11 cellular contexts compared by ENCODE assay signal in the genomic region with DNA sequence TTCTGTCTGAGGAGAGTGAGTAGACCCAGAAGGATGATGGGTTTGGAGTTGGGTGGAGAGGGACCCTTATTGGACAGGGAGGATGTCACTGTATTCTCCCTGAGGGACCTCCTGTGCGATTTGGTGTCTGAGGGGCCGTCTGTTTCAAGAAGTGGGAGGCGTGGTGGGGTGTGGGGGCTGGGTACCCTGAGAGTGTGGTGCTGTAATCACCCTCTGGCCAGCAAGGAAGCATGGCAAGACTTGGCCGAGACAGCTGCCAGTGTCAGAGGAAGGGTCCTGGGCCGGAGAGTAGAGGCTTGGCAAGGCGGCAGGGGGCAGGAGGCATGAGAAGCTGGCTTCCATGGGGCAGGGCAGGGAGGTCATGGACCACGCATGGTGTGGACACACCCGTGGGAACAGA. TPM values are rescaled to one million over a fixed set of nuclear protein-coding genes. Genes with fewer than 3 reads are reported as not detected.
A peak's percentile ranks its signal among the peaks of the same experiment; 100 is the strongest.
DNase-seq lines count a peak whose midpoint lies in the region; TF ChIP-seq lines count a peak whose summit lies in the region.
"Had no signal": no experiment of that assay in that cellular context is flagged by ENCODE, and none has a peak within 500 bp of the region (broad histone marks: within the 10 kb centered on the region; RNA-seq: fewer than 3 reads in every experiment).

No MANE protein-coding gene starts in this region.

- intact Hi-C loops in dorsolateral prefrontal cortex (cut with DNase I) (no loop called here), posterior vena cava (cut with DNase I) (no loop called here)

- H3K27ac Mint-ChIP-seq in brain = peak overlapping the region in 4 of 5 experiments; percentile 15 to 75 (median 27)

- peaks cover 23% of the 10 kb centered on the region for H3K36me3 Mint-ChIP-seq in brain

- H3K4me3 ChIP-seq in dorsolateral prefrontal cortex = no peak overlapping the region
- H3K4me3 ChIP-seq: A549, BLaER1 had no signal

- H3K9me3 Mint-ChIP-seq in brain = peaks cover 4 to 14% (median 11%) of the 10 kb centered on the region in 5 experiments

- TF ChIP-seq CTCF in brain (conservative IDR thresholded peaks at IDR 0.05) (no peak), dorsolateral prefrontal cortex (IDR thresholded peaks at IDR 0.05 in 54 of 56, conservative IDR thresholded peaks at IDR 0.05 in 2 of 56; ENCODE audit: low read depth in 1 of 56, partially characterized antibody in 56 of 56) (no peak), GM20000 (IDR thresholded peaks at IDR 0.05; ENCODE audit: extremely low read depth, missing control alignments) (no peak)

- peaks cover 61% of the 10 kb centered on the region for H3K4me1 Mint-ChIP-seq in brain

- no peak overlapping the region for H3K4me3 Mint-ChIP-seq in brain

- no peaks in the 10 kb centered on the region for H3K27me3 Mint-ChIP-seq in brain

- peak overlapping the region in 40 of 59 donors; percentile 10 to 99 (median 64) for H3K27ac ChIP-seq in dorsolateral prefrontal cortex
- H3K27ac ChIP-seq: A549, BLaER1 had no signal

- DNase-seq in dorsolateral prefrontal cortex (peak in 1 of 10 donors; percentile 33), posterior vena cava (ENCODE audit: low spot score) (peak; percentile 45), GM20000 (ENCODE audit: low spot score) (no peak), HuH-7 (ENCODE audit: low spot score) (no peak)
- no peak for DNase-seq in activated CD8-positive, alpha-beta memory T cell treated with anti-CD3 and anti-CD28 coated beads, Interleukin-2, amount 50 U/mL, for 48 hours
- no peak for DNase-seq in central memory CD4-positive, alpha-beta T cell
- DNase-seq: DMS53, GF-D8 had no signal

- no peaks in the 10 kb centered on the region for H3K27me3 ChIP-seq in dorsolateral prefrontal cortex
- H3K27me3 ChIP-seq: BLaER1 had no signal

RNA-seq across cellular contexts. Expression of gene CTIF, which starts 43.1 kb away (rescaled TPM):
- 66.2 TPM for polyA plus RNA-seq in brain (ENCODE audit: insufficient read depth, low read depth, low replicate concordance)
- 100 to 1,000 TPM; 148 to 308 (median 218) TPM for total RNA-seq in dorsolateral prefrontal cortex
- total RNA-seq in posterior vena cava = 100 to 1,000 TPM in 1 of 2 donors, 10 to 100 TPM in 1; 87.8 to 116 TPM
